Comparison of ENCODE assay signal across 12 cellular contexts in the genomic region with DNA sequence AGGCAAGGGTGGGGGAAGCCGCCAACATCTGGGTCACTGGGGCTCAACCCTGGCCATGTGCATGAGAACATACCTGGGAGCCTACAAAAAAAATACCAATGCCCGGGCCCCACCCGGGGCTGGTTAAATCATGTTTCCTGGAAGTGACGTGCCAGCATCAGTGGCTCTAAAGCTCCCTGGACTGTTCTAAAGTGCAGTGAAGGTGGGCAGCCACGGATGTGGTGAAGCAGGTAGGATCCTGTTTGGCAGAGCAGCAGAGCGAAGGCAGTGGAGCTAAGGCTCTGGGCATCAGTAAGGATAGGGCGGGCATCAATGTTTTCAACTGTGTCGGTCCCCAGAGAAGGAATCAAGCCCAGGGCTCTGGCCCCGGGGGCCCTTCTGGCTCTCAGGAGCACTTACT. TPM values are rescaled to one million over a fixed set of nuclear protein-coding genes. Genes with fewer than 3 reads are reported as not detected.
A peak's percentile ranks its signal among the peaks of the same experiment; 100 is the strongest.
DNase-seq lines count a peak whose midpoint lies in the region; ATAC-seq and TF ChIP-seq lines count a peak whose summit lies in the region.
"Had no signal": no experiment of that assay in that cellular context is flagged by ENCODE, and none has a peak within 500 bp of the region (broad histone marks: within the 10 kb centered on the region; RNA-seq: fewer than 3 reads in every experiment).

No MANE protein-coding gene starts in this region.

- DNase-seq in G401 (ENCODE audit: low spot score) (peak; percentile 43), colonic mucosa (no peak), A673 (ENCODE audit: low spot score) (no peak)
- peak; percentile 68 to 69 for DNase-seq in activated CD4-positive, alpha-beta T cell treated with anti-CD3 and anti-CD28 coated beads, Interleukin-2, amount 50 U/mL, for 4 hours
- peak; percentile 57 to 66 for DNase-seq in stimulated activated CD4-positive, alpha-beta T cell treated with anti-CD3 and anti-CD28 coated beads, Interleukin-15, amount 100 ng/mL, for 48 hours (ENCODE audit: low read depth in 2 of 2)
- DNase-seq: Caco-2, PC-9 had no signal

- H3K27ac ChIP-seq in colonic mucosa (peak overlapping the region; percentile 48), A673 (ENCODE audit: low read depth, low read length, poor library complexity, severe bottlenecking) (no peak overlapping the region)
- H3K27ac ChIP-seq: pancreas, PC-9, testis had no signal

- H3K4me3 ChIP-seq in colonic mucosa (no peak overlapping the region), A673 (ENCODE audit: low read depth, low read length, poor library complexity, severe bottlenecking) (no peak overlapping the region)
- H3K4me3 ChIP-seq: pancreas, PC-9, testis had no signal

- intact Hi-C loops in colonic mucosa (cut with DNase I) (no loop called here), A673 (cut with micrococcal nuclease; ENCODE audit: unreplicated experiment) (no loop called here)

- peak overlapping the region in 1 of 2 donors; percentile 48 for H3K9ac ChIP-seq in colonic mucosa (ENCODE audit: low read depth in 2 of 2, low read length in 2 of 2)

- H3K27me3 ChIP-seq in colonic mucosa (no peaks in the 10 kb centered on the region), A673 (replicated peaks; ENCODE audit: insufficient read depth, low read depth, low read length, poor library complexity) (no peaks in the 10 kb centered on the region)
- H3K27me3 ChIP-seq: pancreas, testis had no signal

- ATAC-seq in GM18907 (IDR thresholded peaks at IDR 0.05; ENCODE audit: unreplicated experiment) (no peak), HG03432 (IDR thresholded peaks at IDR 0.05; ENCODE audit: unreplicated experiment) (no peak), HG02588 (IDR thresholded peaks at IDR 0.05; ENCODE audit: unreplicated experiment) (no peak)

- in situ Hi-C loops in G401 (cut with HindIII; ENCODE audit: low sequenced_read_pairs): no loop called here

- CTCF ChIA-PET in A673 (lab: Charles Lee): no interaction called here

- POLR2A ChIA-PET in A673 (lab: Charles Lee; ENCODE audit: low non-redundant PET): no interaction called here

- H3K36me3 ChIP-seq in colonic mucosa: no peaks in the 10 kb centered on the region
- no peaks in the 10 kb centered on the region for H3K36me3 ChIP-seq in A673 (ENCODE audit: insufficient read depth, low read length, poor library complexity, severe bottlenecking)
- H3K36me3 ChIP-seq: pancreas had no signal

- H3K9me3 ChIP-seq in colonic mucosa (no peaks in the 10 kb centered on the region), A673 (ENCODE audit: low read depth, low read length, poor library complexity, severe bottlenecking) (no peaks in the 10 kb centered on the region)
- H3K9me3 ChIP-seq: Caco-2, pancreas, testis had no signal

- no peak for TF ChIP-seq CTCF in colonic mucosa (IDR thresholded peaks at IDR 0.05)
- TF ChIP-seq CTCF in A673 (conservative IDR thresholded peaks at IDR 0.05; ENCODE audit: low read depth, low read length): no peak

- H3K4me1 ChIP-seq in colonic mucosa: no peaks in the 10 kb centered on the region
- H3K4me1 ChIP-seq in A673 (ENCODE audit: insufficient read depth, low read length, poor library complexity, severe bottlenecking): peaks cover 18% of the 10 kb centered on the region
- H3K4me1 ChIP-seq: Caco-2, pancreas had no signal

- no TSS peak for BruUV-seq in A673 (replicated peaks; lab: Mats Ljungman, UMichigan)

RNA-seq across cellular contexts. Expression of gene GPR68, which starts 0.5 kb away (rescaled TPM):
- total RNA-seq in G401 (2014; rRNA removed; shearing (Covaris generic)): 0.55 and 3.5 TPM in 2 replicates
- total RNA-seq in colonic mucosa (under 1 TPM; 0.37 to 0.66 TPM), A673 (2021) (0.15 and 0.30 TPM in 2 replicates)
- total RNA-seq: PC-9 had no signal

Comparison
In these comparisons a context has a peak if more than half of its experiments do, and no peak if none do; other contexts are left out.
1. DNase-seq: peak in G401 (single experiment), activated CD4-positive, alpha-beta T cell treated with anti-CD3 and anti-CD28 coated beads, Interleukin-2, amount 50 U/mL, for 4 hours (2 of 2) and stimulated activated CD4-positive, alpha-beta T cell treated with anti-CD3 and anti-CD28 coated beads, Interleukin-15, amount 100 ng/mL, for 48 hours (2 of 2); none in colonic mucosa (single experiment) and A673 (single experiment).